ENCODE assay signal across 1 cellular context in the genomic region with DNA sequence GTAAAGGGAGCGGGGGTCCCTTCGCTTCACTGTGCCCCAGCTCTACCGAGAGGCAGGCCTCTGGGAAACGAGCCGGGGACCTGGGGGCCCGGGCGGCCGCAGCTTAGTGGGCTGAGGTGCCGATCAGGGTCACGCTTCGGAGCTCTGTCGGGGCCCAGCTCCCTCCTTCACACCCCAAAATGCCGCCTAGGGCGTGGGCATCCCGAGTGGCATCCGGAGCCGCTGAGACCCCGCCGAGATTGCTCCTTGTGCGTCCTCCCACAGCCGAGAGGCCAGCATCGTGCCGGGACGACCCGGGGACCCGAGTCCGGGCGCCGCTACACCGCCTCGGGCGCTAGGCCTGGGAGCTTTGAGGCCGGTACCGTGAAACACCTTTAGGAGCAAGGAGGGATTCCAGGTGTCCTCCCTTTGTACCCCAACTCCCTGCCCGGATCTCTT.
TF ChIP-seq lines count a peak whose summit lies in the region.

No MANE protein-coding gene starts in this region.

TF ChIP-seq in IMR-90, 13 proteins besides CTCF, POLR2A, EP300 and RAD21 (continued from another document):
- TF ChIP-seq NFE2L2 (IDR thresholded peaks at IDR 0.05; ENCODE audit: low read depth, low read length) (no peak), CEBPB (IDR thresholded peaks at IDR 0.05; ENCODE audit: low read depth, low read length) (no peak), CHD1 (IDR thresholded peaks at IDR 0.05; ENCODE audit: low read depth, low read length) (no peak), MAFK (IDR thresholded peaks at IDR 0.05; ENCODE audit: low read depth, low read length) (no peak), FOS (IDR thresholded peaks at IDR 0.05; ENCODE audit: low read depth, low read length) (no peak), MAZ (IDR thresholded peaks at IDR 0.05; ENCODE audit: borderline replicate concordance, low read depth, low read length) (no peak), SMC3 (IDR thresholded peaks at IDR 0.05; ENCODE audit: low read depth, low read length) (no peak), BHLHE40 (IDR thresholded peaks at IDR 0.05; ENCODE audit: low read depth, low read length) (no peak)
- TF ChIP-seq, protein P1, sequence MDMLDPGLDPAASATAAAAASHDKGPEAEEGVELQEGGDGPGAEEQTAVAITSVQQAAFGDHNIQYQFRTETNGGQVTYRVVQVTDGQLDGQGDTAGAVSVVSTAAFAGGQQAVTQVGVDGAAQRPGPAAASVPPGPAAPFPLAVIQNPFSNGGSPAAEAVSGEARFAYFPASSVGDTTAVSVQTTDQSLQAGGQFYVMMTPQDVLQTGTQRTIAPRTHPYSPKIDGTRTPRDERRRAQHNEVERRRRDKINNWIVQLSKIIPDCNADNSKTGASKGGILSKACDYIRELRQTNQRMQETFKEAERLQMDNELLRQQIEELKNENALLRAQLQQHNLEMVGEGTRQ (IDR thresholded peaks at IDR 0.05; ENCODE audit: low read depth, low read length): no peak
- TF ChIP-seq, protein P2, sequence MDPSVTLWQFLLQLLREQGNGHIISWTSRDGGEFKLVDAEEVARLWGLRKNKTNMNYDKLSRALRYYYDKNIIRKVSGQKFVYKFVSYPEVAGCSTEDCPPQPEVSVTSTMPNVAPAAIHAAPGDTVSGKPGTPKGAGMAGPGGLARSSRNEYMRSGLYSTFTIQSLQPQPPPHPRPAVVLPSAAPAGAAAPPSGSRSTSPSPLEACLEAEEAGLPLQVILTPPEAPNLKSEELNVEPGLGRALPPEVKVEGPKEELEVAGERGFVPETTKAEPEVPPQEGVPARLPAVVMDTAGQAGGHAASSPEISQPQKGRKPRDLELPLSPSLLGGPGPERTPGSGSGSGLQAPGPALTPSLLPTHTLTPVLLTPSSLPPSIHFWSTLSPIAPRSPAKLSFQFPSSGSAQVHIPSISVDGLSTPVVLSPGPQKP (IDR thresholded peaks at IDR 0.05; ENCODE audit: borderline replicate concordance, low read depth, low read length): no peak
